In the genomic region with DNA sequence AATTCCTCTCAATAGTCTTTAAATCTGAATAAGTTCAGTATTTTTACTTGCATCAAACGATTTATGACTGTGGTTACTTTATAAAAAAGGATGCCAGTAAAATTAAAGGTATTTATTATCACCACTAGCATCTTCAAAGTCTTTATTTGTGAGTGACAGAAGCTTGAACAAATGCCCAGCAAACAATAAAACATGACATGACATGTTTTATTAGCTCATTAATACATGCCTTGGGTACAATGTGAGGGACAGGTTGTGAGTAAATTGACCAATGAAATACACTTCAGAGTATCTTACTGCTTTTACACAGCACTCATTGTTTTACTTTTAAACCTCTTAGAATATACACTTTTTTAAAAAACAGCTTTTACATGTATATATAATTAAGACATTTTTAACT, we compare ENCODE assay signal across 21 cellular contexts.
"Had no signal": no experiment of that assay in that cellular context is flagged by ENCODE, and none has a peak within 500 bp of the region (broad histone marks: within the 10 kb centered on the region; RNA-seq: fewer than 3 reads in every experiment).

No MANE protein-coding gene starts in this region.

- H3K4me1 ChIP-seq: foreskin keratinocyte, spleen, testis had no signal

- H3K9me3 Mint-ChIP-seq: activated CD4-positive, alpha-beta memory T cell treated with anti-CD3 and anti-CD28 coated beads for 36 hours; activated T-helper 1 cell treated with anti-CD3 and anti-CD28 coated beads, Interleukin-12 subunit alpha, Interleukin-12 subunit beta, Interleukin-2, Interleukin-4 antibody, amounts not matched to agents 30 ng/mL and 10 ng/mL and 1 ng/mL, durations not matched to agents 14 hours and 24 hours and 36 hours; mesothelial cell of epicardium; natural killer cell treated with Interleukin-12 subunit alpha and Interleukin-12 subunit beta and Interleukin-15 and Interleukin-18, amount 100 ng/mL, for 72 hours; stimulated activated memory B cell treated with anti-CD40 and anti-IgM and Interleukin-4, amounts not matched to agents 10 μg/mL and 1 μg/mL and 100 μg/mL, for 72 hours; WTC11 had no signal

- H3K4me1 Mint-ChIP-seq: activated CD4-positive, alpha-beta T cell treated with anti-CD3 and anti-CD28 coated beads for 36 hours; mesothelial cell of epicardium; stimulated activated memory B cell treated with anti-CD40 and anti-IgM and Interleukin-4, amounts not matched to agents 10 μg/mL and 1 μg/mL and 100 μg/mL, for 72 hours had no signal

- H3K4me3 ChIP-seq: cardiac muscle cell, lung, spleen, testis had no signal

- H3K36me3 ChIP-seq: cardiac muscle cell, neutrophil had no signal

- H3K27ac ChIP-seq: cardiac muscle cell, foreskin keratinocyte, neutrophil, spleen, testis had no signal

- H3K27me3 Mint-ChIP-seq: activated CD4-positive, alpha-beta memory T cell treated with anti-CD3 and anti-CD28 coated beads for 36 hours; activated CD4-positive, alpha-beta T cell treated with anti-CD3 and anti-CD28 coated beads for 36 hours; activated naive CD8-positive, alpha-beta T cell; natural killer cell treated with Interleukin-12 subunit alpha and Interleukin-12 subunit beta and Interleukin-15 and Interleukin-18, amount 100 ng/mL, for 72 hours; stimulated activated memory B cell treated with anti-CD40 and anti-IgM and Interleukin-4, amounts not matched to agents 10 μg/mL and 1 μg/mL and 100 μg/mL, for 72 hours; type B pancreatic cell had no signal

- H3K27me3 ChIP-seq: cardiac muscle cell, foreskin keratinocyte, neutrophil, spleen, testis had no signal

- H3K4me3 Mint-ChIP-seq: activated CD4-positive, alpha-beta memory T cell treated with anti-CD3 and anti-CD28 coated beads for 36 hours; activated CD4-positive, alpha-beta T cell treated with anti-CD3 and anti-CD28 coated beads for 36 hours; activated naive CD8-positive, alpha-beta T cell; activated T-helper 1 cell treated with anti-CD3 and anti-CD28 coated beads, Interleukin-12 subunit alpha, Interleukin-12 subunit beta, Interleukin-2, Interleukin-4 antibody, amounts not matched to agents 30 ng/mL and 10 ng/mL and 1 ng/mL, durations not matched to agents 14 hours and 24 hours and 36 hours; mesothelial cell of epicardium; natural killer cell treated with Interleukin-12 subunit alpha and Interleukin-12 subunit beta and Interleukin-15 and Interleukin-18, amount 100 ng/mL, for 72 hours; stimulated activated memory B cell treated with anti-CD40 and anti-IgM and Interleukin-4, amounts not matched to agents 10 μg/mL and 1 μg/mL and 100 μg/mL, for 72 hours; type B pancreatic cell; WTC11 had no signal

- DNase-seq: activated CD4-positive, alpha-beta memory T cell treated with anti-CD3 and anti-CD28 coated beads for 36 hours; activated CD4-positive, alpha-beta T cell treated with anti-CD3 and anti-CD28 coated beads for 36 hours; activated T-cell treated with anti-CD3 and anti-CD28 coated beads for 4 hours; dermis blood vessel endothelial cell; glutamatergic neuron; hippocampal formation; retina; spleen; stimulated activated CD4-positive, alpha-beta T cell treated with anti-CD3 and anti-CD28 coated beads, Interleukin-4, amount 100 ng/mL, for 4 hours; testis had no signal

- H3K36me3 Mint-ChIP-seq: natural killer cell treated with Interleukin-12 subunit alpha and Interleukin-12 subunit beta and Interleukin-15 and Interleukin-18, amount 100 ng/mL, for 72 hours; WTC11 had no signal

- H3K9me3 ChIP-seq: neutrophil, spleen, testis had no signal

- H3K27ac Mint-ChIP-seq: activated CD4-positive, alpha-beta memory T cell treated with anti-CD3 and anti-CD28 coated beads for 36 hours; activated CD4-positive, alpha-beta T cell treated with anti-CD3 and anti-CD28 coated beads for 36 hours; activated naive CD8-positive, alpha-beta T cell; activated T-helper 1 cell treated with anti-CD3 and anti-CD28 coated beads, Interleukin-12 subunit alpha, Interleukin-12 subunit beta, Interleukin-2, Interleukin-4 antibody, amounts not matched to agents 30 ng/mL and 10 ng/mL and 1 ng/mL, durations not matched to agents 14 hours and 24 hours and 36 hours; mesothelial cell of epicardium; natural killer cell treated with Interleukin-12 subunit alpha and Interleukin-12 subunit beta and Interleukin-15 and Interleukin-18, amount 100 ng/mL, for 72 hours; stimulated activated memory B cell treated with anti-CD40 and anti-IgM and Interleukin-4, amounts not matched to agents 10 μg/mL and 1 μg/mL and 100 μg/mL, for 72 hours; type B pancreatic cell had no signal
